ENCODE assay signal across 13 cellular contexts in the genomic region with DNA sequence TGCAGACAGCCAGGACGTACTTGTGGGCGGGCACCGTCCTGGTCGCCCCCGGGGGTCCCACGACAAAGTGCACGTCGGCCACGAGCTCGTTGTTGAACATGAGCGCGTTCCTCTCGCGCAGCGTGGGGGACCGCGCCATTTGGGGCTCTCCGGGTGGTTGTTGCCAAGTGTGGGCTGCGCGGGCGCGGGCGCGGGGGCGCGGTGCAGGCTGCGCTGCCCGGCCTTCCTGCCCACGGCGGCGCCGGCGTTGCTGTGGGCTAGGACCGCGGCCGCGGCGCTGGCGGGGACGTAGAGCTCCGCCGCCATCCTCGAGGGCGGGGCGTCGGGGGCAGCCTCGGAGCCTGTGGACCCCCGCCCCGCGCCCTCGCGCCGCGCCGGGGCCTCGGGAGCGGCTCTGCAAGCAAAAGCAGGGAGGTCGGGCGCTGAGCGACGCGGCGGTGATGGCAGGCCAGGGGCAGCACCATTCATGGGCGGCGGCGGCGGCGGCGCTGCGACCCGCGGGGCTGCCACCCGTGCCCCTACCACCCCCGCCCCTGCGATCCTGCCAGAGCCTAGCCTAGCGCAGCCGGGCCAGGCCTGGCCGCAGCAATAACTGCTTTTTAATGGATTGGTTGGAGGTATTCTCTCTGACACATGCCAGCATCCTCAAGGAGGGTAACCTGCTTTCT. TPM values are rescaled to one million over a fixed set of nuclear protein-coding genes. Genes with fewer than 3 reads are reported as not detected.
A peak's percentile ranks its signal among the peaks of the same experiment; 100 is the strongest.
DNase-seq lines count a peak whose midpoint lies in the region; ATAC-seq and TF ChIP-seq lines count a peak whose summit lies in the region.
"Had no signal": no experiment of that assay in that cellular context is flagged by ENCODE, and none has a peak within 500 bp of the region (broad histone marks: within the 10 kb centered on the region; RNA-seq: fewer than 3 reads in every experiment).

No MANE protein-coding gene starts in this region.

- intact Hi-C loops in left ventricle myocardium inferior (cut with micrococcal nuclease) = no loop called here

- no peaks in the 10 kb centered on the region for H3K9me3 Mint-ChIP-seq in osteocyte (ENCODE audit: unreplicated experiment)
- H3K9me3 Mint-ChIP-seq: activated CD8-positive, alpha-beta T cell treated with anti-CD3 and anti-CD28 coated beads for 36 hours had no signal

- no peaks in the 10 kb centered on the region for H3K36me3 Mint-ChIP-seq in osteocyte (ENCODE audit: unreplicated experiment)
- H3K36me3 Mint-ChIP-seq: CD4-positive, CD25-positive, alpha-beta regulatory T cell had no signal

- H3K27ac ChIP-seq in Peyer's patch (peak overlapping the region in 1 of 4 donors; percentile 31), left ventricle myocardium inferior (replicated peaks) (no peak overlapping the region)

- H3K27me3 ChIP-seq in Peyer's patch = peaks cover 0 to 7% of the 10 kb centered on the region in 2 donors
- H3K27me3 ChIP-seq in left ventricle myocardium inferior (ENCODE audit: low read depth) = peaks cover 62% of the 10 kb centered on the region

- TF ChIP-seq POLR2A in Peyer's patch (IDR thresholded peaks at IDR 0.05) = no peak

- POLR2A ChIA-PET in AG04449 (lab: Yijun Ruan, JAX) = no interaction called here

- H3K36me3 ChIP-seq in Peyer's patch = no peaks in the 10 kb centered on the region
- H3K36me3 ChIP-seq in left ventricle myocardium inferior = no peaks in the 10 kb centered on the region

- no peak overlapping the region for H3K27ac Mint-ChIP-seq in osteocyte (ENCODE audit: unreplicated experiment)
- H3K27ac Mint-ChIP-seq: activated CD8-positive, alpha-beta T cell treated with anti-CD3 and anti-CD28 coated beads for 36 hours had no signal

- CTCF ChIA-PET in AG04449 (lab: Yijun Ruan, JAX) = interaction anchor here (1.1 kb wide), 1 partner anchor 14 kb away, joined by 4 read pairs; no protein-coding TSS in a partner anchor

- TF ChIP-seq CTCF in AG04449 (IDR thresholded peaks at IDR 0.05; ENCODE audit: insufficient read depth, low read length, missing control alignments) (no peak), Peyer's patch (IDR thresholded peaks at IDR 0.05) (no peak), left ventricle myocardium inferior (IDR thresholded peaks at IDR 0.05; ENCODE audit: borderline replicate concordance) (no peak), osteocyte (IDR thresholded peaks at IDR 0.05) (no peak)

- peaks cover 66% of the 10 kb centered on the region for H3K27me3 Mint-ChIP-seq in osteocyte (ENCODE audit: unreplicated experiment)
- H3K27me3 Mint-ChIP-seq: activated CD8-positive, alpha-beta T cell treated with anti-CD3 and anti-CD28 coated beads for 36 hours had no signal

- no peak for DNase-seq in AG04449 (ENCODE audit: low read depth, low spot score)
- DNase-seq in Peyer's patch = no peak
- no peak for DNase-seq in left ventricle myocardium inferior
- DNase-seq in osteocyte (ENCODE audit: extremely low spot score, unreplicated experiment) = no peak
- no peak for DNase-seq in cerebellar cortex (ENCODE audit: low spot score)
- no peak for DNase-seq in DMS153 (lab: John Stamatoyannopoulos, UW)
- DNase-seq: activated CD8-positive, alpha-beta T cell treated with anti-CD3 and anti-CD28 coated beads for 36 hours; CD4-positive, CD25-positive, alpha-beta regulatory T cell; cerebellar nuclear complex; RPMI8226 had no signal

- H3K4me3 Mint-ChIP-seq in osteocyte (ENCODE audit: unreplicated experiment) = peak overlapping the region; percentile 22
- H3K4me3 Mint-ChIP-seq: activated CD8-positive, alpha-beta T cell treated with anti-CD3 and anti-CD28 coated beads for 36 hours had no signal

- H3K4me3 ChIP-seq in AG04449 (ENCODE audit: low read depth, low read length) = peak overlapping the region; percentile 15; the same call in 1 of the 2 replicates
- H3K4me3 ChIP-seq in Peyer's patch = peak overlapping the region in 3 of 4 donors; percentile 29 to 49 (median 45)
- peak overlapping the region; percentile 62 for H3K4me3 ChIP-seq in left ventricle myocardium inferior

- peaks cover 3% of the 10 kb centered on the region for H3K4me1 Mint-ChIP-seq in osteocyte (ENCODE audit: unreplicated experiment)

- H3K4me1 ChIP-seq in Peyer's patch (peaks cover 0 to 3% (median 0%) of the 10 kb centered on the region in 4 donors), left ventricle myocardium inferior (peaks cover 6% of the 10 kb centered on the region)

- H3K9me3 ChIP-seq in Peyer's patch (no peaks in the 10 kb centered on the region), left ventricle myocardium inferior (replicated peaks) (no peaks in the 10 kb centered on the region)

- ATAC-seq in GM18909 (IDR thresholded peaks at IDR 0.05; ENCODE audit: poor library complexity, unreplicated experiment) (no peak), GM19463 (IDR thresholded peaks at IDR 0.05; ENCODE audit: unreplicated experiment) (no peak)
- ATAC-seq: activated CD8-positive, alpha-beta T cell treated with anti-CD3 and anti-CD28 coated beads for 36 hours had no signal

RNA-seq across cellular contexts. Expression of a gene that starts 10.4 kb away (rescaled TPM):
- 10 to 100 TPM in 1 of 4 donors, under 1 TPM in 2, not detected in 1; 0.54 to 13.2 (median 0.66) TPM for total RNA-seq in Peyer's patch
- total RNA-seq in left ventricle myocardium inferior = not detected
- not detected in 2 replicates for total RNA-seq in osteocyte
- total RNA-seq: mesenteric fat pad had no signal

RNA-seq across cellular contexts. Expression of a gene that starts 34.7 kb away (rescaled TPM):
- total RNA-seq in Peyer's patch (100 to 1,000 TPM in 2 of 4 donors, 10 to 100 TPM in 2; 47.9 to 182 (median 107) TPM), left ventricle myocardium inferior (11.4 TPM), osteocyte (16.4 and 18.0 TPM in 2 replicates)

RNA-seq across cellular contexts. Expression of a gene that starts 56.9 kb away (rescaled TPM):
- total RNA-seq in Peyer's patch = 100 to 1,000 TPM in 2 of 4 donors, 10 to 100 TPM in 2; 77.9 to 157 (median 104) TPM
- total RNA-seq in left ventricle myocardium inferior = 92.3 TPM
- 58.9 and 63.7 TPM in 2 replicates for total RNA-seq in osteocyte
